Comparison of ENCODE assay signal across 8 cellular contexts in genomic region chr2:71548589-71549485, GRCh38.
A peak's percentile ranks its signal among the peaks of the same experiment; 100 is the strongest.
DNase-seq lines count a peak whose midpoint lies in the region; ATAC-seq, FAIRE-seq and TF ChIP-seq lines count a peak whose summit lies in the region.

No MANE protein-coding gene starts in this region.

- no peak overlapping the region for H3K9ac ChIP-seq in astrocyte (ENCODE audit: low read length)

- no peaks in the 10 kb centered on the region for H3K79me2 ChIP-seq in astrocyte (ENCODE audit: insufficient read depth, low read length)

- H3K4me1 ChIP-seq in astrocyte (ENCODE audit: insufficient read depth, low read length) = no peaks in the 10 kb centered on the region

- no peak overlapping the region for H2AFZ ChIP-seq in astrocyte (ENCODE audit: low read depth, low read length)

- H3K4me2 ChIP-seq in astrocyte (ENCODE audit: low read length) = no peak overlapping the region

- H4K20me1 ChIP-seq in astrocyte (ENCODE audit: insufficient read depth, low read length) = no peaks in the 10 kb centered on the region

- peaks cover 8% of the 10 kb centered on the region for H3K27me3 ChIP-seq in astrocyte (ENCODE audit: insufficient read depth, low read length)

- H3K9me3 ChIP-seq in astrocyte (ENCODE audit: insufficient read depth, low read depth, low read length) = peaks cover 5% of the 10 kb centered on the region

- H3K27ac Mint-ChIP-seq in astrocyte (ENCODE audit: unreplicated experiment) = no peak overlapping the region

- no peak for DNase-seq in GM12864 (ENCODE audit: low read depth)
- peak; percentile 48 for DNase-seq in LoVo (ENCODE audit: low spot score)
- peak; percentile 11 for DNase-seq in T-helper 22 cell (ENCODE audit: low read depth)
- no peak for DNase-seq in astrocyte (ENCODE audit: low read depth)
- peak; percentile 63 to 69 for DNase-seq in hippocampal formation (lab: John Stamatoyannopoulos, UW)
- DNase-seq in stimulated activated CD4-positive, alpha-beta T cell treated with anti-CD3 and anti-CD28 coated beads, Interleukin-12 subunit alpha, Interleukin-12 subunit beta, amount 100 ng/mL, for 24 hours (ENCODE audit: low read depth in 2 of 2) = peak; percentile 39 to 67

- H3K27ac ChIP-seq in astrocyte (ENCODE audit: low read depth, low read length) = no peak overlapping the region

- no peaks in the 10 kb centered on the region for H3K4me1 Mint-ChIP-seq in astrocyte (ENCODE audit: low read depth, unreplicated experiment)

- peaks cover 48% of the 10 kb centered on the region for H3K36me3 Mint-ChIP-seq in astrocyte (ENCODE audit: low read depth, unreplicated experiment)

- peak; percentile 88 for TF ChIP-seq CTCF in GM12864 (IDR thresholded peaks at IDR 0.05; ENCODE audit: low read depth, low read length, missing control alignments)
- TF ChIP-seq CTCF in astrocyte (IDR thresholded peaks at IDR 0.05; ENCODE audit: insufficient read depth, low read depth, low read length) = peak; percentile 59

- peaks cover 5% of the 10 kb centered on the region for H3K9me3 Mint-ChIP-seq in astrocyte (ENCODE audit: unreplicated experiment)

- no peak for ATAC-seq in GM21786 (IDR thresholded peaks at IDR 0.05; ENCODE audit: unreplicated experiment)
- ATAC-seq in HG02571 (IDR thresholded peaks at IDR 0.05; ENCODE audit: unreplicated experiment) = no peak

- no peak overlapping the region for H3K4me3 Mint-ChIP-seq in astrocyte (ENCODE audit: unreplicated experiment)

- no peaks in the 10 kb centered on the region for H3K36me3 ChIP-seq in astrocyte (ENCODE audit: insufficient read depth, low read length)

- H3K27me3 Mint-ChIP-seq in astrocyte (ENCODE audit: low read depth, unreplicated experiment) = peaks cover 35% of the 10 kb centered on the region

- peak; percentile 66 for FAIRE-seq in astrocyte (lab: Jason Lieb, UNC)

- H3K4me3 ChIP-seq in GM12864 (ENCODE audit: low read depth, low read length) (no peak overlapping the region), astrocyte (ENCODE audit: insufficient read depth, low read depth, low read length) (no peak overlapping the region)

Comparison
In these comparisons a context has a peak if more than half of its experiments do, and no peak if none do; other contexts are left out.
1. DNase-seq: peak in LoVo (single experiment), T-helper 22 cell (single experiment), hippocampal formation (2 of 2) and stimulated activated CD4-positive, alpha-beta T cell treated with anti-CD3 and anti-CD28 coated beads, Interleukin-12 subunit alpha, Interleukin-12 subunit beta, amount 100 ng/mL, for 24 hours (2 of 2); none in GM12864 (single experiment) and astrocyte (single experiment).